In genomic region chr7:42666994-42667393, GRCh38 we compare ENCODE assay signal across 35 cellular contexts.
"Had no signal": no experiment of that assay in that cellular context is flagged by ENCODE, and none has a peak within 500 bp of the region (broad histone marks: within the 10 kb centered on the region; RNA-seq: fewer than 3 reads in every experiment).

No MANE protein-coding gene starts in this region.

- H3K36me3 ChIP-seq: MG63 had no signal

- H3K27me3 ChIP-seq: MG63 had no signal

- H3K4me3 ChIP-seq: MG63 had no signal

- DNase-seq: Karpas-422, Kasumi-1, MG63, MM.1S, MV-4-11, NCI-H1048, NCI-H1092, NCI-H1092 treated with DMSO at 0.1 percent for 48 hours, NCI-H1105, NCI-H1105 treated with DMSO at 0.1 percent for 48 hours, NCI-H1417, NCI-H1417 treated with DMSO at 0.1 percent for 48 hours, NCI-H1436, NCI-H1436 treated with DMSO at 0.1 percent for 48 hours, NCI-H146, NCI-H1694, NCI-H1694 treated with DMSO at 0.1 percent for 48 hours, NCI-H187, NCI-H187 treated with DMSO at 0.1 percent for 48 hours, NCI-H1930, NCI-H2029, NCI-H2029 treated with DMSO at 0.1 percent for 48 hours, NCI-H2081, NCI-H2081 treated with DMSO at 0.1 percent for 48 hours, NCI-H2107, NCI-H2171, NCI-H2171 treated with DMSO at 0.1 percent for 48 hours, NCI-H2227 treated with DMSO at 0.1 percent for 48 hours, NCI-H226, NCI-H345, NCI-H446, NCI-H446 treated with DMSO at 0.1 percent for 48 hours, NCI-H510A, NCI-H510A treated with DMSO at 0.1 percent for 48 hours, NCI-H524 had no signal
